1 cellular context compared by ENCODE assay signal in the genomic region with DNA sequence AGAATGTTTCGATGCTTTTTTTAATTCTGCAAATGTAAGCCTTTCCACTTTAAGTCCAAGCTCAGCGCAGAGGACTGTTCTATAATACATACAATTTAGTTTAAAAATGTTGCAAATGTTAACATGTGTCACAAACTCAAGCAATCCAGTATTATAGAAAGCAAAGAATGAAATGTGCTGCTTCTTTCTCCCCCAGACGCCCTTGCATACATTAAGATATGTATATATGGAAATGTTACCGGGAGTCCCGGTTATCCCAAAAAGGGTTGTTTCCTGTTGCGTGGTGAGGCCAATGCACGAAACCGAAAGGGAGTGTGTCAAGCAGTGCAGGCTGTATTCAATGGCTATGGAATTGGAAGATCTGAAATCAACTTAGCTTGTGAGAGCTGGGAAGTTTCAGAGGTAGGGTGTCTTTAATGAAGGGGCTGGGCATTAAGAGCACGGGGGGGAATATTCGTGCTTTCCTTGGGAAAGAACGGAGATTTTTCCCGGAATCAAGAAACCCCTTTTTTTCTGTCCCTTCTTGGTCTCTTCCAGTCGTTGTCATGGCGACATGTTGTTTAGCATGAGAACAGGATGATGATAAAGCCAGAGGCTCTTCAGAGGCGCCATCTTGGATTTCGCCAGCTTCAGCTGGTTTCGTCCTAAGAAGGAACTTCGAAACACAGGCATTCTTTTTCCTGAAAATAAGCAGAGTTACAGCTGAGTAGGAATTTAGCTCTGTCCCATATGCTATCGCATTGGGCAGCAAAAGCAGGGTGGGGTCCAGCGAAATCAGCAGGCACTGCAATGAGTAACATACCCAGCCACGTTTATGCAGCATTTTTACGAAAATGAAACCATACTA.
TF ChIP-seq lines count a peak whose summit lies in the region.

No MANE protein-coding gene starts in this region.

TF ChIP-seq in K562, 482 proteins besides CTCF, POLR2A, EP300 and RAD21 (continued from another document and continues in another):
- TF ChIP-seq POLR3G (IDR thresholded peaks at IDR 0.05; ENCODE audit: extremely low read depth, insufficient read length, insufficient replicate concordance) (no peak), ZNF175 (CRISPR knock-in tag; IDR thresholded peaks at IDR 0.05; ENCODE audit: low read depth) (no peak), NFIX (CRISPR knock-in tag; IDR thresholded peaks at IDR 0.05; ENCODE audit: low read depth) (no peak), EHMT2 (IDR thresholded peaks at IDR 0.05) (no peak), SP1 (CRISPR knock-in tag; IDR thresholded peaks at IDR 0.05) (no peak), BDP1 (IDR thresholded peaks at IDR 0.05; ENCODE audit: insufficient read depth, insufficient read length) (no peak), RB1 (IDR thresholded peaks at IDR 0.05; ENCODE audit: low read depth) (peak; percentile 45; the same call in 1 of the 2 replicates), NRF1 (conservative IDR thresholded peaks at IDR 0.05 in 1 of 2, IDR thresholded peaks at IDR 0.05 in 1 of 2) (0 out of 4 replicates have a peak, but pooled peaks of 1 of the 2 experiments have one; percentile 37), ZNF23 (CRISPR knock-in tag; IDR thresholded peaks at IDR 0.05) (no peak), NCOA4 (IDR thresholded peaks at IDR 0.05; ENCODE audit: partially characterized antibody) (no peak), HDAC1 (IDR thresholded peaks at IDR 0.05) (no peak; a peak in 1 of 4 replicates), ZKSCAN8 (CRISPR knock-in tag; IDR thresholded peaks at IDR 0.05) (no peak), ZNF699 (CRISPR knock-in tag; IDR thresholded peaks at IDR 0.05; ENCODE audit: insufficient replicate concordance) (no peak), THRAP3 (IDR thresholded peaks at IDR 0.05; ENCODE audit: borderline replicate concordance) (no peak; the same call in 1 of the 2 replicates), CREM (IDR thresholded peaks at IDR 0.05; ENCODE audit: low read depth) (peak; percentile 67), CBX2 (IDR thresholded peaks at IDR 0.05; ENCODE audit: insufficient read depth, low read length, poor library complexity, severe bottlenecking) (no peak), CEBPB (tag; IDR thresholded peaks at IDR 0.05) (peak; percentile 64; the same call in 1 of the 2 replicates), TBL1XR1 (IDR thresholded peaks at IDR 0.05; ENCODE audit: low read length in 2 of 2) (peak; percentile 34 to 71; a peak in 2 of 4 replicates), HIVEP1 (CRISPR knock-in tag; IDR thresholded peaks at IDR 0.05) (0 out of 2 replicates have a peak, but pooled peaks have one; percentile 10), RBBP5 (IDR thresholded peaks at IDR 0.05; ENCODE audit: borderline replicate concordance, insufficient read depth, low read length, poor library complexity, severe bottlenecking) (peak; percentile 40), ZEB2 (IDR thresholded peaks at IDR 0.05) (peak; percentile 75), ARID2 (IDR thresholded peaks at IDR 0.05) (no peak), SMAD3 (CRISPR knock-in tag; conservative IDR thresholded peaks at IDR 0.05) (no peak), MTA2 (IDR thresholded peaks at IDR 0.05; ENCODE audit: low read depth) (peak; percentile 7; the same call in 1 of the 2 replicates), NR2F6 (CRISPR knock-in tag; IDR thresholded peaks at IDR 0.05) (no peak), ETV5 (CRISPR knock-in tag; IDR thresholded peaks at IDR 0.05; ENCODE audit: low read depth) (peak; percentile 3), RNF2 (IDR thresholded peaks at IDR 0.05) (peak; percentile 88), FOS (IDR thresholded peaks at IDR 0.05; ENCODE audit: extremely low read depth, insufficient read length) (no peak), JUNB (CRISPR knock-in tag; conservative IDR thresholded peaks at IDR 0.05) (no peak), ZNF24 (IDR thresholded peaks at IDR 0.05) (no peak; the same call in 1 of the 2 replicates), NFATC3 (IDR thresholded peaks at IDR 0.05) (0 out of 2 replicates have a peak, but pooled peaks have one; percentile 70), SNIP1 (IDR thresholded peaks at IDR 0.05; ENCODE audit: low read depth) (peak; percentile 3; the same call in 1 of the 2 replicates), GTF2F1 (IDR thresholded peaks at IDR 0.05; ENCODE audit: low read depth, low read length) (peak; percentile 69; the same call in 1 of the 2 replicates), RBM17 (IDR thresholded peaks at IDR 0.05; ENCODE audit: borderline replicate concordance, low read depth, low read length) (no peak), NFXL1 (CRISPR knock-in tag; IDR thresholded peaks at IDR 0.05) (no peak)
- TF ChIP-seq, protein P1, sequence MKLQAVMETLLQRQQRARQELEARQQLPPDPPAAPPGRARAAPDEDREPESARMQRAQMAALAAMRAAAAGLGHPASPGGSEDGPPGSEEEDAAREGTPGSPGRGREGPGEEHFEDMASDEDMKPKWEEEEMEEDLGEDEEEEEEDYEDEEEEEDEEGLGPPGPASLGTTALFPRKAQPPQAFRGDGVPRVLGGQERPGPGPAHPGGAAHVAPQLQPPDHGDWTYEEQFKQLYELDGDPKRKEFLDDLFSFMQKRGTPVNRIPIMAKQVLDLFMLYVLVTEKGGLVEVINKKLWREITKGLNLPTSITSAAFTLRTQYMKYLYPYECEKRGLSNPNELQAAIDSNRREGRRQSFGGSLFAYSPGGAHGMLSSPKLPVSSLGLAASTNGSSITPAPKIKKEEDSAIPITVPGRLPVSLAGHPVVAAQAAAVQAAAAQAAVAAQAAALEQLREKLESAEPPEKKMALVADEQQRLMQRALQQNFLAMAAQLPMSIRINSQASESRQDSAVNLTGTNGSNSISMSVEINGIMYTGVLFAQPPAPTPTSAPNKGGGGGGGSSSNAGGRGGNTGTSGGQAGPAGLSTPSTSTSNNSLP (IDR thresholded peaks at IDR 0.05; ENCODE audit: borderline replicate concordance, low read depth, low read length): no peak; the same call in 1 of the 2 replicates
- TF ChIP-seq, protein P2, sequence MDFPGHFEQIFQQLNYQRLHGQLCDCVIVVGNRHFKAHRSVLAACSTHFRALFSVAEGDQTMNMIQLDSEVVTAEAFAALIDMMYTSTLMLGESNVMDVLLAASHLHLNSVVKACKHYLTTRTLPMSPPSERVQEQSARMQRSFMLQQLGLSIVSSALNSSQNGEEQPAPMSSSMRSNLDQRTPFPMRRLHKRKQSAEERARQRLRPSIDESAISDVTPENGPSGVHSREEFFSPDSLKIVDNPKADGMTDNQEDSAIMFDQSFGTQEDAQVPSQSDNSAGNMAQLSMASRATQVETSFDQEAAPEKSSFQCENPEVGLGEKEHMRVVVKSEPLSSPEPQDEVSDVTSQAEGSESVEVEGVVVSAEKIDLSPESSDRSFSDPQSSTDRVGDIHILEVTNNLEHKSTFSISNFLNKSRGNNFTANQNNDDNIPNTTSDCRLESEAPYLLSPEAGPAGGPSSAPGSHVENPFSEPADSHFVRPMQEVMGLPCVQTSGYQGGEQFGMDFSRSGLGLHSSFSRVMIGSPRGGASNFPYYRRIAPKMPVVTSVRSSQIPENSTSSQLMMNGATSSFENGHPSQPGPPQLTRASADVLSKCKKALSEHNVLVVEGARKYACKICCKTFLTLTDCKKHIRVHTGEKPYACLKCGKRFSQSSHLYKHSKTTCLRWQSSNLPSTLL (IDR thresholded peaks at IDR 0.05): no peak
- TF ChIP-seq, protein P3, sequence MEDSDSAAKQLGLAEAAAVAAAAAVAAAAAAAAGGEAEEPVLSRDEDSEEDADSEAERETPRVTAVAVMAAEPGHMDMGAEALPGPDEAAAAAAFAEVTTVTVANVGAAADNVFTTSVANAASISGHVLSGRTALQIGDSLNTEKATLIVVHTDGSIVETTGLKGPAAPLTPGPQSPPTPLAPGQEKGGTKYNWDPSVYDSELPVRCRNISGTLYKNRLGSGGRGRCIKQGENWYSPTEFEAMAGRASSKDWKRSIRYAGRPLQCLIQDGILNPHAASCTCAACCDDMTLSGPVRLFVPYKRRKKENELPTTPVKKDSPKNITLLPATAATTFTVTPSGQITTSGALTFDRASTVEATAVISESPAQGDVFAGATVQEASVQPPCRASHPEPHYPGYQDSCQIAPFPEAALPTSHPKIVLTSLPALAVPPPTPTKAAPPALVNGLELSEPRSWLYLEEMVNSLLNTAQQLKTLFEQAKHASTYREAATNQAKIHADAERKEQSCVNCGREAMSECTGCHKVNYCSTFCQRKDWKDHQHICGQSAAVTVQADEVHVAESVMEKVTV (CRISPR knock-in tag; IDR thresholded peaks at IDR 0.05): peak; percentile 4; the same call in 1 of the 2 replicates
- TF ChIP-seq, protein P4, sequence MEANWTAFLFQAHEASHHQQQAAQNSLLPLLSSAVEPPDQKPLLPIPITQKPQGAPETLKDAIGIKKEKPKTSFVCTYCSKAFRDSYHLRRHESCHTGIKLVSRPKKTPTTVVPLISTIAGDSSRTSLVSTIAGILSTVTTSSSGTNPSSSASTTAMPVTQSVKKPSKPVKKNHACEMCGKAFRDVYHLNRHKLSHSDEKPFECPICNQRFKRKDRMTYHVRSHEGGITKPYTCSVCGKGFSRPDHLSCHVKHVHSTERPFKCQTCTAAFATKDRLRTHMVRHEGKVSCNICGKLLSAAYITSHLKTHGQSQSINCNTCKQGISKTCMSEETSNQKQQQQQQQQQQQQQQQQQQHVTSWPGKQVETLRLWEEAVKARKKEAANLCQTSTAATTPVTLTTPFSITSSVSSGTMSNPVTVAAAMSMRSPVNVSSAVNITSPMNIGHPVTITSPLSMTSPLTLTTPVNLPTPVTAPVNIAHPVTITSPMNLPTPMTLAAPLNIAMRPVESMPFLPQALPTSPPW (CRISPR knock-in tag; IDR thresholded peaks at IDR 0.05): no peak; the same call in 1 of the 2 replicates
- TF ChIP-seq, protein P5, sequence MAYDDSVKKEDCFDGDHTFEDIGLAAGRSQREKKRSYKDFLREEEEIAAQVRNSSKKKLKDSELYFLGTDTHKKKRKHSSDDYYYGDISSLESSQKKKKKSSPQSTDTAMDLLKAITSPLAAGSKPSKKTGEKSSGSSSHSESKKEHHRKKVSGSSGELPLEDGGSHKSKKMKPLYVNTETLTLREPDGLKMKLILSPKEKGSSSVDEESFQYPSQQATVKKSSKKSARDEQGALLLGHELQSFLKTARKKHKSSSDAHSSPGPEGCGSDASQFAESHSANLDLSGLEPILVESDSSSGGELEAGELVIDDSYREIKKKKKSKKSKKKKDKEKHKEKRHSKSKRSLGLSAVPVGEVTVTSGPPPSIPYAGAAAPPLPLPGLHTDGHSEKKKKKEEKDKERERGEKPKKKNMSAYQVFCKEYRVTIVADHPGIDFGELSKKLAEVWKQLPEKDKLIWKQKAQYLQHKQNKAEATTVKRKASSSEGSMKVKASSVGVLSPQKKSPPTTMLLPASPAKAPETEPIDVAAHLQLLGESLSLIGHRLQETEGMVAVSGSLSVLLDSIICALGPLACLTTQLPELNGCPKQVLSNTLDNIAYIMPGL (CRISPR knock-in tag; IDR thresholded peaks at IDR 0.05): no peak
- TF ChIP-seq, protein P6, sequence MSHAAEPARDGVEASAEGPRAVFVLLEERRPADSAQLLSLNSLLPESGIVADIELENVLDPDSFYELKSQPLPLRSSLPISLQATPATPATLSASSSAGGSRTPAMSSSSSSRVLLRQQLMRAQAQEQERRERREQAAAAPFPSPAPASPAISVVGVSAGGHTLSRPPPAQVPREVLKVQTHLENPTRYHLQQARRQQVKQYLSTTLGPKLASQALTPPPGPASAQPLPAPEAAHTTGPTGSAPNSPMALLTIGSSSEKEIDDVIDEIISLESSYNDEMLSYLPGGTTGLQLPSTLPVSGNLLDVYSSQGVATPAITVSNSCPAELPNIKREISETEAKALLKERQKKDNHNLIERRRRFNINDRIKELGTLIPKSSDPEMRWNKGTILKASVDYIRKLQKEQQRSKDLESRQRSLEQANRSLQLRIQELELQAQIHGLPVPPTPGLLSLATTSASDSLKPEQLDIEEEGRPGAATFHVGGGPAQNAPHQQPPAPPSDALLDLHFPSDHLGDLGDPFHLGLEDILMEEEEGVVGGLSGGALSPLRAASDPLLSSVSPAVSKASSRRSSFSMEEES (CRISPR knock-in tag; IDR thresholded peaks at IDR 0.05): no peak
- TF ChIP-seq, protein P7, sequence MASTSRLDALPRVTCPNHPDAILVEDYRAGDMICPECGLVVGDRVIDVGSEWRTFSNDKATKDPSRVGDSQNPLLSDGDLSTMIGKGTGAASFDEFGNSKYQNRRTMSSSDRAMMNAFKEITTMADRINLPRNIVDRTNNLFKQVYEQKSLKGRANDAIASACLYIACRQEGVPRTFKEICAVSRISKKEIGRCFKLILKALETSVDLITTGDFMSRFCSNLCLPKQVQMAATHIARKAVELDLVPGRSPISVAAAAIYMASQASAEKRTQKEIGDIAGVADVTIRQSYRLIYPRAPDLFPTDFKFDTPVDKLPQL (IDR thresholded peaks at IDR 0.05; ENCODE audit: extremely low read depth, insufficient read length): peak; percentile 86
- TF ChIP-seq, protein P8, sequence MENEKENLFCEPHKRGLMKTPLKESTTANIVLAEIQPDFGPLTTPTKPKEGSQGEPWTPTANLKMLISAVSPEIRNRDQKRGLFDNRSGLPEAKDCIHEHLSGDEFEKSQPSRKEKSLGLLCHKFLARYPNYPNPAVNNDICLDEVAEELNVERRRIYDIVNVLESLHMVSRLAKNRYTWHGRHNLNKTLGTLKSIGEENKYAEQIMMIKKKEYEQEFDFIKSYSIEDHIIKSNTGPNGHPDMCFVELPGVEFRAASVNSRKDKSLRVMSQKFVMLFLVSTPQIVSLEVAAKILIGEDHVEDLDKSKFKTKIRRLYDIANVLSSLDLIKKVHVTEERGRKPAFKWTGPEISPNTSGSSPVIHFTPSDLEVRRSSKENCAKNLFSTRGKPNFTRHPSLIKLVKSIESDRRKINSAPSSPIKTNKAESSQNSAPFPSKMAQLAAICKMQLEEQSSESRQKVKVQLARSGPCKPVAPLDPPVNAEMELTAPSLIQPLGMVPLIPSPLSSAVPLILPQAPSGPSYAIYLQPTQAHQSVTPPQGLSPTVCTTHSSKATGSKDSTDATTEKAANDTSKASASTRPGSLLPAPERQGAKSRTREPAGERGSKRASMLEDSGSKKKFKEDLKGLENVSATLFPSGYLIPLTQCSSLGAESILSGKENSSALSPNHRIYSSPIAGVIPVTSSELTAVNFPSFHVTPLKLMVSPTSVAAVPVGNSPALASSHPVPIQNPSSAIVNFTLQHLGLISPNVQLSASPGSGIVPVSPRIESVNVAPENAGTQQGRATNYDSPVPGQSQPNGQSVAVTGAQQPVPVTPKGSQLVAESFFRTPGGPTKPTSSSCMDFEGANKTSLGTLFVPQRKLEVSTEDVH (IDR thresholded peaks at IDR 0.05; ENCODE audit: low read depth, partially characterized antibody): peak; percentile 81
- TF ChIP-seq, protein P9, sequence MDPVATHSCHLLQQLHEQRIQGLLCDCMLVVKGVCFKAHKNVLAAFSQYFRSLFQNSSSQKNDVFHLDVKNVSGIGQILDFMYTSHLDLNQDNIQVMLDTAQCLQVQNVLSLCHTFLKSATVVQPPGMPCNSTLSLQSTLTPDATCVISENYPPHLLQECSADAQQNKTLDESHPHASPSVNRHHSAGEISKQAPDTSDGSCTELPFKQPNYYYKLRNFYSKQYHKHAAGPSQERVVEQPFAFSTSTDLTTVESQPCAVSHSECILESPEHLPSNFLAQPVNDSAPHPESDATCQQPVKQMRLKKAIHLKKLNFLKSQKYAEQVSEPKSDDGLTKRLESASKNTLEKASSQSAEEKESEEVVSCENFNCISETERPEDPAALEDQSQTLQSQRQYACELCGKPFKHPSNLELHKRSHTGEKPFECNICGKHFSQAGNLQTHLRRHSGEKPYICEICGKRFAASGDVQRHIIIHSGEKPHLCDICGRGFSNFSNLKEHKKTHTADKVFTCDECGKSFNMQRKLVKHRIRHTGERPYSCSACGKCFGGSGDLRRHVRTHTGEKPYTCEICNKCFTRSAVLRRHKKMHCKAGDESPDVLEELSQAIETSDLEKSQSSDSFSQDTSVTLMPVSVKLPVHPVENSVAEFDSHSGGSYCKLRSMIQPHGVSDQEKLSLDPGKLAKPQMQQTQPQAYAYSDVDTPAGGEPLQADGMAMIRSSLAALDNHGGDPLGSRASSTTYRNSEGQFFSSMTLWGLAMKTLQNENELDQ (CRISPR knock-in tag; IDR thresholded peaks at IDR 0.05; ENCODE audit: borderline replicate concordance): no peak
